In genomic region chrX:1483843-1484637, GRCh38 we compare ENCODE assay signal across 10 cellular contexts. TPM values are rescaled to one million over a fixed set of nuclear protein-coding genes. Genes with fewer than 3 reads are reported as not detected.
A peak's percentile ranks its signal among the peaks of the same experiment; 100 is the strongest.
DNase-seq lines count a peak whose midpoint lies in the region; ATAC-seq and TF ChIP-seq lines count a peak whose summit lies in the region.
"Had no signal": no experiment of that assay in that cellular context is flagged by ENCODE, and none has a peak within 500 bp of the region (broad histone marks: within the 10 kb centered on the region; RNA-seq: fewer than 3 reads in every experiment).

No MANE protein-coding gene starts in this region.

- TF ChIP-seq POLR2A in uterus (IDR thresholded peaks at IDR 0.05) = no peak

- no peaks in the 10 kb centered on the region for H3K27me3 Mint-ChIP-seq in CD4-positive, alpha-beta memory T cell

- DNase-seq in CD4-positive, alpha-beta memory T cell = peak in 1 of 5 donors; percentile 28
- peak in 1 of 2 donors; percentile 37 for DNase-seq in activated naive CD4-positive, alpha-beta T cell treated with anti-CD3 and anti-CD28 coated beads, Interleukin-2, amount 50 U/mL, for 72 hours (ENCODE audit: low spot score in 2 of 2)
- DNase-seq in SK-N-DZ (ENCODE audit: low spot score) = no peak
- no peak for DNase-seq in NCI-H748 treated with DMSO at 0.1 percent for 48 hours (lab: John Stamatoyannopoulos, UW)
- DNase-seq in uterus = no peak
- DNase-seq in NK-92 treated with Interleukin-12 subunit alpha and Interleukin-12 subunit beta, amount 100 ng/mL, for 24 hours (lab: John Stamatoyannopoulos, UW) = no peak
- DNase-seq: hypothalamus had no signal

- no peaks in the 10 kb centered on the region for H3K27me3 ChIP-seq in CD4-positive, alpha-beta memory T cell (ENCODE audit: insufficient read depth, low read length)
- no peaks in the 10 kb centered on the region for H3K27me3 ChIP-seq in uterus

- peak overlapping the region; percentile 1 for H3K27ac ChIP-seq in CD4-positive, alpha-beta memory T cell (ENCODE audit: low read depth, low read length)
- no peak overlapping the region for H3K27ac ChIP-seq in uterus

- no peaks in the 10 kb centered on the region for H3K9me3 ChIP-seq in CD4-positive, alpha-beta memory T cell (ENCODE audit: control insufficient read depth in 1 of 2, low read length in 2 of 2)
- H3K9me3 ChIP-seq in uterus = no peaks in the 10 kb centered on the region

- no peak for TF ChIP-seq CTCF in uterus (IDR thresholded peaks at IDR 0.05)

- ATAC-seq in GM19395 (IDR thresholded peaks at IDR 0.05; ENCODE audit: unreplicated experiment) (peak; percentile 70), HG03097 (IDR thresholded peaks at IDR 0.05; ENCODE audit: low FRiP score, unreplicated experiment) (peak; percentile 49)
- peak; percentile 16 to 59 for ATAC-seq in activated naive CD4-positive, alpha-beta T cell treated with anti-CD3 and anti-CD28 coated beads, Interleukin-2, amount 50 U/mL, for 72 hours

- peaks cover 29% of the 10 kb centered on the region for H3K36me3 ChIP-seq in CD4-positive, alpha-beta memory T cell (ENCODE audit: insufficient read depth, low read length)
- no peaks in the 10 kb centered on the region for H3K36me3 ChIP-seq in uterus

- peaks cover 0 to 9% (median 5%) of the 10 kb centered on the region in 8 donors for H3K9me3 Mint-ChIP-seq in CD4-positive, alpha-beta memory T cell
- peaks cover 0 to 7% of the 10 kb centered on the region in 2 donors for H3K9me3 Mint-ChIP-seq in activated naive CD4-positive, alpha-beta T cell treated with anti-CD3 and anti-CD28 coated beads, Interleukin-2, amount 50 U/mL, for 72 hours

- H3K4me1 ChIP-seq in CD4-positive, alpha-beta memory T cell (ENCODE audit: insufficient read depth, low read length) = peaks cover 53% of the 10 kb centered on the region
- H3K4me1 ChIP-seq in uterus = no peaks in the 10 kb centered on the region

- no peak overlapping the region for H3K4me3 ChIP-seq in CD4-positive, alpha-beta memory T cell (ENCODE audit: low read length in 2 of 2)
- H3K4me3 ChIP-seq in uterus = no peak overlapping the region

- peak overlapping the region; percentile 77 to 91 (median 90) for H3K27ac Mint-ChIP-seq in CD4-positive, alpha-beta memory T cell
- peak overlapping the region; percentile 68 to 82 for H3K27ac Mint-ChIP-seq in activated naive CD4-positive, alpha-beta T cell treated with anti-CD3 and anti-CD28 coated beads, Interleukin-2, amount 50 U/mL, for 72 hours

- H3K4me3 Mint-ChIP-seq in CD4-positive, alpha-beta memory T cell = peak overlapping the region in 2 of 8 donors; percentile 10 to 42

- intact Hi-C loops in CD4-positive, alpha-beta memory T cell (cut with micrococcal nuclease) = no loop called here
- intact Hi-C loops in uterus (cut with DNase I; ENCODE audit: low total_unique reads) = no loop called here

- H3K4me1 Mint-ChIP-seq in CD4-positive, alpha-beta memory T cell = peaks cover 31 to 68% (median 43%) of the 10 kb centered on the region in 4 donors

- H3K36me3 Mint-ChIP-seq in CD4-positive, alpha-beta memory T cell = peaks cover 55 to 66% of the 10 kb centered on the region in 2 donors
- peaks cover 8 to 40% of the 10 kb centered on the region in 2 donors for H3K36me3 Mint-ChIP-seq in activated naive CD4-positive, alpha-beta T cell treated with anti-CD3 and anti-CD28 coated beads, Interleukin-2, amount 50 U/mL, for 72 hours

- POLR2A ChIA-PET in CD4-positive, alpha-beta memory T cell (lab: Charles Lee; ENCODE audit: partially characterized antibody) = no interaction called here

- CTCF ChIA-PET in CD4-positive, alpha-beta memory T cell (lab: Charles Lee; ENCODE audit: partially characterized antibody) = no interaction called here

RNA-seq across cellular contexts. Expression of gene ASMTL, which starts 31.3 kb away (rescaled TPM):
- total RNA-seq in CD4-positive, alpha-beta memory T cell = 10 to 100 TPM; 35.9 to 37.9 TPM
- polyA plus RNA-seq in CD4-positive, alpha-beta memory T cell = 10 to 100 TPM; 35.0 to 50.4 TPM
- 10 to 100 TPM; 54.9 to 58.0 TPM for total RNA-seq in activated naive CD4-positive, alpha-beta T cell treated with anti-CD3 and anti-CD28 coated beads, Interleukin-2, amount 50 U/mL, for 72 hours
- 2.3 and 3.5 TPM in 2 replicates for polyA plus RNA-seq in SK-N-DZ (2014; cell fraction: cytosol; rRNA removed)
- polyA plus RNA-seq in SK-N-DZ (2014; cell fraction: nucleus; rRNA removed) = 5.2 and 6.5 TPM in 2 replicates
- 10 to 100 TPM in 2 of 4 donors, 1 to 10 TPM in 2; 6.4 to 43.5 (median 11.1) TPM for total RNA-seq in uterus

RNA-seq across cellular contexts. Expression of gene P2RY8, which starts 52.9 kb away (rescaled TPM):
- 100 to 1,000 TPM; 195 TPM for total RNA-seq in CD4-positive, alpha-beta memory T cell
- polyA plus RNA-seq in CD4-positive, alpha-beta memory T cell = 100 to 1,000 TPM; 194 to 261 TPM
- total RNA-seq in activated naive CD4-positive, alpha-beta T cell treated with anti-CD3 and anti-CD28 coated beads, Interleukin-2, amount 50 U/mL, for 72 hours = 10 to 100 TPM; 18.9 TPM
- not detected in 2 replicates for polyA plus RNA-seq in SK-N-DZ (2014; cell fraction: cytosol; rRNA removed)
- not detected in 2 replicates for polyA plus RNA-seq in SK-N-DZ (2014; cell fraction: nucleus; rRNA removed)
- total RNA-seq in uterus = 1 to 10 TPM in 1 of 4 donors, under 1 TPM in 2, not detected in 1; 0.59 to 3.6 (median 0.90) TPM
- total RNA-seq: NCI-H460 had no signal

Comparison
In these comparisons a context has a peak if more than half of its experiments do, and no peak if none do; other contexts are left out.
1. RNA of gene P2RY8, which starts 52.9 kb away (total RNA-seq): 195 TPM in CD4-positive, alpha-beta memory T cell; 18.9 TPM in activated naive CD4-positive, alpha-beta T cell treated with anti-CD3 and anti-CD28 coated beads, Interleukin-2, amount 50 U/mL, for 72 hours and 0.59 to 3.6 TPM in uterus; every median in the first group is over 4 times any median in the second.
2. Peak in every context shown above with its lines, with median percentiles within 50 percentile points of each other: ATAC-seq.